Comparison of ENCODE assay signal across 24 cellular contexts in genomic region chr7:66810716-66811115, GRCh38.
DNase-seq lines count a peak whose midpoint lies in the region; ATAC-seq and TF ChIP-seq lines count a peak whose summit lies in the region.
"Had no signal": no experiment of that assay in that cellular context is flagged by ENCODE, and none has a peak within 500 bp of the region (broad histone marks: within the 10 kb centered on the region; RNA-seq: fewer than 3 reads in every experiment).

No MANE protein-coding gene starts in this region.

- no peak for TF ChIP-seq CTCF in GM12864 (IDR thresholded peaks at IDR 0.05; ENCODE audit: low read depth, low read length, missing control alignments)

- H3K4me3 Mint-ChIP-seq in T-helper 17 cell, result no peak overlapping the region
- H3K4me3 Mint-ChIP-seq: CD14-positive monocyte; CD4-positive, alpha-beta memory T cell; CD4-positive, CD25-positive, alpha-beta regulatory T cell; CD8-positive, alpha-beta memory T cell had no signal

- intact Hi-C loops in head of caudate nucleus (cut with DNase I), result no loop called here

- DNase-seq in GM12864 (ENCODE audit: low read depth), result peak; percentile 5
- DNase-seq in T-helper 17 cell, result no peak
- DNase-seq in head of caudate nucleus, result peak in 26 of 42 donors; percentile 6 to 70 (median 34)
- DNase-seq in putamen (ENCODE audit: low spot score), result peak; percentile 53
- DNase-seq in NCI-H526 treated with DMSO at 0.1 percent for 48 hours (lab: John Stamatoyannopoulos, UW), result no peak
- no peak for DNase-seq in T1000 (lab: John Stamatoyannopoulos, UW)
- DNase-seq: 8988T; ACHN; BE2C; C1 segment of cervical spinal cord; CD4-positive, alpha-beta memory T cell; CD4-positive, CD25-positive, alpha-beta regulatory T cell; CD8-positive, alpha-beta memory T cell; COR-L47; DMS 273 treated with DMSO at 0.1 percent for 48 hours; DMS153; DMS53; DMS79; DND-41; EL; GDM1 had no signal

- no peaks in the 10 kb centered on the region for H3K9me3 ChIP-seq in T-helper 17 cell (ENCODE audit: control insufficient read depth, low read length, poor library complexity, severe bottlenecking)
- H3K9me3 ChIP-seq: BE2C, BLaER1 had no signal

- H3K27ac Mint-ChIP-seq in T-helper 17 cell, result peak overlapping the region; percentile 1
- H3K27ac Mint-ChIP-seq: CD14-positive monocyte; CD4-positive, alpha-beta memory T cell; CD4-positive, CD25-positive, alpha-beta regulatory T cell had no signal

- no peak overlapping the region for H3K4me3 ChIP-seq in GM12864 (ENCODE audit: low read depth, low read length)
- H3K4me3 ChIP-seq: BLaER1 had no signal

- H3K4me1 Mint-ChIP-seq in T-helper 17 cell, result peaks cover 4% of the 10 kb centered on the region
- H3K4me1 Mint-ChIP-seq: CD4-positive, alpha-beta memory T cell; CD4-positive, CD25-positive, alpha-beta regulatory T cell; CD8-positive, alpha-beta memory T cell had no signal

- ATAC-seq in T-helper 17 cell, result no peak
- ATAC-seq in activated CD4-positive, CD25-positive, alpha-beta regulatory T cell treated with anti-CD3 and anti-CD28 coated beads, Interleukin-2, amount 50 U/mL, for 24 hours, result no peak

- no peaks in the 10 kb centered on the region for H3K27me3 Mint-ChIP-seq in T-helper 17 cell
- H3K27me3 Mint-ChIP-seq: CD4-positive, alpha-beta memory T cell; CD4-positive, CD25-positive, alpha-beta regulatory T cell; CD8-positive, alpha-beta memory T cell had no signal

- peaks cover 7% of the 10 kb centered on the region for H3K36me3 Mint-ChIP-seq in T-helper 17 cell (ENCODE audit: low read depth)

Comparison
In these comparisons a context has a peak if more than half of its experiments do, and no peak if none do; other contexts are left out.
1. DNase-seq: peak in GM12864 (single experiment), head of caudate nucleus (26 of 42) and putamen (single experiment); none in T-helper 17 cell (0 of 3), NCI-H526 treated with DMSO at 0.1 percent for 48 hours (single experiment) and T1000 (single experiment).